ENCODE assay signal across 20 cellular contexts in the genomic region with DNA sequence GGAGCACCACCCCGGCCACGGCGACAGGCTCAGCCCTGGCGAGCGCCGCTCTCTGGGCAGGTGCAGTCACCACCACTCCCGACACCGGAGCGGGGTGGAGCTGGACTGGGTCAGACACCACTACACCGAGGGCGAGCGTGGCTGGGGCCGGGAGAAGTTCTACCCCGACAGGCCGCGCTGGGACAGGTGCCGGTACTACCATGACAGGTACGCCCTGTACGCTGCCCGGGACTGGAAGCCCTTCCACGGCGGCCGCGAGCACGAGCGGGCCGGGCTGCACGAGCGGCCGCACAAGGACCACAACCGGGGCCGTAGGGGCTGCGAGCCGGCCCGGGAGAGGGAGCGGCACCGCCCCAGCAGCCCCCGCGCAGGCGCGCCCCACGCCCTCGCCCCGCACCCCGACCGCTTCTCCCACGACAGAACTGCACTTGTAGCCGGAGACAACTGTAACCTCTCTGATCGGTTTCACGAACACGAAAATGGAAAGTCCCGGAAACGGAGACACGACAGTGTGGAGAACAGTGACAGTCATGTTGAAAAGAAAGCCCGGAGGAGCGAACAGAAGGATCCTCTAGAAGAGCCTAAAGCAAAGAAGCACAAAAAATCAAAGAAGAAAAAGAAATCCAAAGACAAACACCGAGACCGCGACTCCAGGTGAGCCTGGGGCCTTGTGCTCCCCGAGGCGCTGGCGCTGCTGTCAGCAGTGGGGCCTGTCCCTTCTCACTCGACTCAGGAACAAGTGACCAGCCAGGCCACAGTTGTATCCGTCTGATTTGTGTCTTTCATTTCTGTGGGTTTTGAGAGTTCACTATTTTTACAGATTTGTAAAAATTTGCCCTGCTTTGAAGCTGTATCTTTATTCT.
"Had no signal": no experiment of that assay in that cellular context is flagged by ENCODE, and none has a peak within 500 bp of the region (broad histone marks: within the 10 kb centered on the region; RNA-seq: fewer than 3 reads in every experiment).

No MANE protein-coding gene starts in this region.

- H3K9me3 ChIP-seq: heart right ventricle, ovary, prostate gland, spleen, transverse colon had no signal

- H3K4me3 ChIP-seq: heart right ventricle, ovary, prostate gland, SK-N-MC, spleen, transverse colon had no signal

- DNase-seq: activated CD4-positive, alpha-beta T cell treated with anti-CD3 and anti-CD28 coated beads for 1 hour; activated CD8-positive, alpha-beta memory T cell treated with anti-CD3 and anti-CD28 coated beads, Interleukin-2, amount 50 U/mL, for 48 hours; activated gamma-delta T cell; activated naive CD4-positive, alpha-beta T cell treated with anti-CD3 and anti-CD28 coated beads, Interleukin-2, amount 50 U/mL, for 16 hours; activated T-cell treated with anti-CD3 and anti-CD28 coated beads, Interleukin-2, amount 50 U/mL, for 4 hours; aorta; central memory CD4-positive, alpha-beta T cell; foreskin fibroblast; heart right ventricle; natural killer cell; ovary; SHP77 treated with DMSO at 0.1 percent for 48 hours; spleen; stimulated activated CD4-positive, alpha-beta T cell treated with anti-CD3 and anti-CD28 coated beads, Interleukin-4, amount 100 ng/mL, for 1 hour; stimulated activated naive CD4-positive, alpha-beta T cell treated with Interleukin-2 at 50 U/mL for 16 hours; T-cell; transverse colon; WERI-Rb-1 had no signal

- ATAC-seq: activated T-cell treated with anti-CD3 and anti-CD28 coated beads, Interleukin-2, amount 50 U/mL, for 4 hours had no signal

- H3K27ac ChIP-seq: heart right ventricle, ovary, prostate gland, SK-N-MC, spleen, transverse colon, WERI-Rb-1 had no signal

- H3K4me1 ChIP-seq: prostate gland, spleen, transverse colon had no signal

- H3K36me3 ChIP-seq: ovary had no signal

- H3K27me3 ChIP-seq: heart right ventricle, ovary, spleen, transverse colon had no signal
